In genomic region chr4:77366876-77367275, GRCh38 we compare ENCODE assay signal across 7 cellular contexts.
DNase-seq lines count a peak whose midpoint lies in the region; ATAC-seq and TF ChIP-seq lines count a peak whose summit lies in the region.
"Not testable (repeated sequence)": the region's sequence is repeated elsewhere in the genome, so short reads cannot be mapped to it uniquely, and the experiment has no call there.

No MANE protein-coding gene starts in this region.

- not testable (repeated sequence) for DNase-seq in activated T-cell treated with anti-CD3 and anti-CD28 coated beads, Interleukin-2, amount 50 U/mL, for 72 hours; foreskin fibroblast; neural crest cell (ENCODE audit: low read depth, low spot score)

- TF ChIP-seq CTCF in foreskin fibroblast (IDR thresholded peaks at IDR 0.05; ENCODE audit: low read depth, low read length) (peak; percentile 13), neural crest cell (conservative IDR thresholded peaks at IDR 0.05) (peak; percentile 48)

- H3K4me3 ChIP-seq in foreskin fibroblast (ENCODE audit: low read depth in 1 of 2, low read length in 2 of 2) = not testable (repeated sequence)

- ATAC-seq in GM18519 (IDR thresholded peaks at IDR 0.05; ENCODE audit: low FRiP score, unreplicated experiment) = peak; percentile 70
- peak; percentile 83 for ATAC-seq in GM21515 (IDR thresholded peaks at IDR 0.05; ENCODE audit: unreplicated experiment)
- peak; percentile 93 for ATAC-seq in HG02870 (IDR thresholded peaks at IDR 0.05; ENCODE audit: unreplicated experiment)
- ATAC-seq in HG03565 (IDR thresholded peaks at IDR 0.05; ENCODE audit: unreplicated experiment) = peak; percentile 61
- peak; percentile 59 to 75 for ATAC-seq in activated T-cell treated with anti-CD3 and anti-CD28 coated beads, Interleukin-2, amount 50 U/mL, for 72 hours (replicated peaks in 1 of 2)

- not testable (repeated sequence) for H3K4me3 Mint-ChIP-seq in activated T-cell treated with anti-CD3 and anti-CD28 coated beads, Interleukin-2, amount 50 U/mL, for 72 hours; neural crest cell

- not testable (repeated sequence) for H3K27ac Mint-ChIP-seq in activated T-cell treated with anti-CD3 and anti-CD28 coated beads, Interleukin-2, amount 50 U/mL, for 72 hours; neural crest cell (ENCODE audit: unreplicated experiment)

- not testable (repeated sequence) for H3K36me3 Mint-ChIP-seq in activated T-cell treated with anti-CD3 and anti-CD28 coated beads, Interleukin-2, amount 50 U/mL, for 72 hours (ENCODE audit: insufficient read depth in 2 of 2); neural crest cell (ENCODE audit: low read depth)

- H3K9me3 Mint-ChIP-seq in activated T-cell treated with anti-CD3 and anti-CD28 coated beads, Interleukin-2, amount 50 U/mL, for 72 hours; neural crest cell: not testable (repeated sequence)

- H3K27me3 Mint-ChIP-seq in activated T-cell treated with anti-CD3 and anti-CD28 coated beads, Interleukin-2, amount 50 U/mL, for 72 hours (ENCODE audit: low read depth) = peaks cover 11% of the 10 kb centered on the region
- not testable (repeated sequence) for H3K27me3 Mint-ChIP-seq in neural crest cell (ENCODE audit: low read depth)

- H3K4me1 Mint-ChIP-seq in activated T-cell treated with anti-CD3 and anti-CD28 coated beads, Interleukin-2, amount 50 U/mL, for 72 hours (ENCODE audit: low read depth); neural crest cell: not testable (repeated sequence)
